In genomic region chr19:5480427-5480836, GRCh38 we compare ENCODE assay signal across 8 cellular contexts. TPM values are rescaled to one million over a fixed set of nuclear protein-coding genes. Genes with fewer than 3 reads are reported as not detected.
DNase-seq lines count a peak whose midpoint lies in the region; ATAC-seq and TF ChIP-seq lines count a peak whose summit lies in the region.

No MANE protein-coding gene starts in this region.

- no peak for ATAC-seq in heart right ventricle
- ATAC-seq in Right ventricle myocardium superior (ENCODE audit: poor library complexity), result no peak
- no peak for ATAC-seq in HG02938 (IDR thresholded peaks at IDR 0.05; ENCODE audit: unreplicated experiment)

- H3F3A ChIP-seq in SU-DHL-6 (ENCODE audit: insufficient read depth), result no peaks in the 10 kb centered on the region

- no peak overlapping the region for H2AFZ ChIP-seq in SU-DHL-6 (ENCODE audit: low read depth, low read length, severe bottlenecking)

- WGBS in heart right ventricle, 2 donors, result 44 to 46% methylated on average over 6 of the region's 6 CpGs
- WGBS in spleen, 5 donors, result 29 to 48% (median 41%) methylated on average over 6 of the region's 6 CpGs

- H3K27me3 ChIP-seq in heart right ventricle (peaks cover 4 to 87% (median 62%) of the 10 kb centered on the region in 7 donors), SU-DHL-6 (ENCODE audit: low read length) (no peaks in the 10 kb centered on the region), spleen (replicated peaks in 1 of 7) (peaks cover 0 to 92% (median 4%) of the 10 kb centered on the region in 7 donors)

- no peaks in the 10 kb centered on the region for H3K9me2 ChIP-seq in SU-DHL-6 (replicated peaks; ENCODE audit: insufficient read depth, low read length)

- no peaks in the 10 kb centered on the region for H4K20me1 ChIP-seq in SU-DHL-6 (ENCODE audit: low read depth, low read length)

- peak in 7 of 9 donors; percentile 28 to 58 (median 42) for TF ChIP-seq CTCF in heart right ventricle (IDR thresholded peaks at IDR 0.05)
- TF ChIP-seq CTCF in SU-DHL-6 (IDR thresholded peaks at IDR 0.05; ENCODE audit: insufficient read depth, low read length, poor library complexity, severe bottlenecking), result peak; percentile 54
- peak in 10 of 11 experiments; percentile 13 to 65 (median 35) for TF ChIP-seq CTCF in spleen (IDR thresholded peaks at IDR 0.05 in 8 of 11, conservative IDR thresholded peaks at IDR 0.05 in 3 of 11)

- H3K4me2 ChIP-seq in SU-DHL-6 (ENCODE audit: low read depth, low read length, poor library complexity, severe bottlenecking), result no peak overlapping the region

- DNase-seq in heart right ventricle (no peak), Right ventricle myocardium superior (no peak), dermis blood vessel endothelial cell (peak; percentile 43), spleen (no peak), middle frontal gyrus (ENCODE audit: extremely low spot score, low spot score) (no peak), T1000 (lab: John Stamatoyannopoulos, UW) (no peak)

- H3K9me3 ChIP-seq in heart right ventricle, result peaks cover 0 to 22% (median 9%) of the 10 kb centered on the region in 11 donors
- no peaks in the 10 kb centered on the region for H3K9me3 ChIP-seq in SU-DHL-6 (ENCODE audit: insufficient read depth, low read length)
- peaks cover 0 to 21% (median 16%) of the 10 kb centered on the region in 8 donors for H3K9me3 ChIP-seq in spleen

- intact Hi-C loops in heart right ventricle (cut with DNase I), result no loop called here
- intact Hi-C loops in Right ventricle myocardium superior (cut with DNase I), result no loop called here
- intact Hi-C loops in spleen (cut with DNase I; ENCODE audit: low total_unique reads), result no loop called here

- H3K4me3 ChIP-seq in heart right ventricle (no peak overlapping the region), SU-DHL-6 (ENCODE audit: insufficient read depth, low read length, poor library complexity, severe bottlenecking) (no peak overlapping the region), spleen (no peak overlapping the region)

- no peaks in the 10 kb centered on the region for H3K4me1 ChIP-seq in heart right ventricle
- no peaks in the 10 kb centered on the region for H3K4me1 ChIP-seq in spleen

- no peak for TF ChIP-seq POLR2A in spleen (IDR thresholded peaks at IDR 0.05)

- no peak overlapping the region for H3K9ac ChIP-seq in SU-DHL-6 (ENCODE audit: low read length)

- H3K36me3 ChIP-seq in heart right ventricle, result no peaks in the 10 kb centered on the region
- H3K36me3 ChIP-seq in SU-DHL-6 (ENCODE audit: low read length), result no peaks in the 10 kb centered on the region
- no peaks in the 10 kb centered on the region for H3K36me3 ChIP-seq in spleen

- H3K27ac ChIP-seq in heart right ventricle, result no peak overlapping the region
- no peak overlapping the region for H3K27ac ChIP-seq in SU-DHL-6 (ENCODE audit: low read depth, low read length)
- no peak overlapping the region for H3K27ac ChIP-seq in spleen

- H3K79me2 ChIP-seq in SU-DHL-6 (ENCODE audit: insufficient read depth, low read length), result no peaks in the 10 kb centered on the region

RNA-seq across cellular contexts. Expression of gene ZNRF4, which starts 25.2 kb away (rescaled TPM):
- total RNA-seq in heart right ventricle (not detected), Right ventricle myocardium superior (not detected), dermis blood vessel endothelial cell (not detected in 2 replicates), spleen (not detected)
- polyA plus RNA-seq in heart right ventricle (not detected), spleen (not detected)
